ENCODE assay signal across 8 cellular contexts in the genomic region with DNA sequence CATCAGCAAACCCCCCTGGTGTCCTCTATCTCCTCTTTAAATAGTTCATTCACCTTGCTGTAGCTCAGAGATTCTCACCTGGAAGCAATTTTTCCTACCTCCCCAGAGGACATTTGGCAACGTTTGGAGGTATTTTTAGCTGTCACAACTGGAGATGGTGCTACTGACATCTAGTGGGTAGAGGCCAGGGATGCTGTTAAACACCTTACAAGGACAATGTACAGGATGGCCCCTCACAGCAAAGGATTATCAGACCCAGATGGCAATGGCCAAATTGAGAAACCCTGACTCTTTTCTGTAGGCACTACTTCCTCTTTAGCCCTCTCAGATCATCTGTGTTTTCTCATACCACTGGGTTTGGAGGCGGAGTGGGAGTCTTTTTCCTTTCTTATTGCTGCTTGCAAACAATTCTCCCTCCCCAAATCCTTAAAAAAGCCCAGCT. TPM values are rescaled to one million over a fixed set of nuclear protein-coding genes. Genes with fewer than 3 reads are reported as not detected.
A peak's percentile ranks its signal among the peaks of the same experiment; 100 is the strongest.
DNase-seq lines count a peak whose midpoint lies in the region; ATAC-seq and TF ChIP-seq lines count a peak whose summit lies in the region.

No MANE protein-coding gene starts in this region.

- no peak overlapping the region for H2AK5ac ChIP-seq in mesenchymal stem cell (ENCODE audit: low read length, severe bottlenecking)

- no peaks in the 10 kb centered on the region for H3K36me3 ChIP-seq in mesenchymal stem cell (ENCODE audit: control insufficient read depth in 1 of 2, insufficient read depth in 2 of 2, low read depth in 1 of 2, low read length in 2 of 2)

- H3K9me3 Mint-ChIP-seq in activated B cell treated with CpG ODN at 0.5 μM for 24 hours = no peaks in the 10 kb centered on the region
- no peaks in the 10 kb centered on the region for H3K9me3 Mint-ChIP-seq in mesothelial cell of epicardium
- H3K9me3 Mint-ChIP-seq in activated CD4-positive, alpha-beta memory T cell treated with anti-CD3 and anti-CD28 coated beads, Interleukin-2, amount 10 ng/mL, durations not matched to agents 7 days and 5 days = no peaks in the 10 kb centered on the region

- H3K4me3 Mint-ChIP-seq in activated B cell treated with CpG ODN at 0.5 μM for 24 hours (no peak overlapping the region), mesothelial cell of epicardium (no peak overlapping the region)
- no peak overlapping the region for H3K4me3 Mint-ChIP-seq in activated CD4-positive, alpha-beta memory T cell treated with anti-CD3 and anti-CD28 coated beads, Interleukin-2, amount 10 ng/mL, durations not matched to agents 7 days and 5 days

- no peak overlapping the region for H3K4me3 ChIP-seq in mesenchymal stem cell (ENCODE audit: insufficient read depth in 1 of 2, low read depth in 1 of 2, low read length in 2 of 2)

- TF ChIP-seq CTCF in 22Rv1 (IDR thresholded peaks at IDR 0.05) (peak; percentile 92), GM13977 (IDR thresholded peaks at IDR 0.05; ENCODE audit: extremely low read depth, insufficient read depth, missing control alignments) (peak; percentile 48), activated B cell treated with CpG ODN at 0.5 μM for 24 hours (IDR thresholded peaks at IDR 0.05) (no peak), mesothelial cell of epicardium (IDR thresholded peaks at IDR 0.05; ENCODE audit: unreplicated experiment) (no peak)

- no peaks in the 10 kb centered on the region for H3K27me3 ChIP-seq in mesenchymal stem cell (ENCODE audit: control insufficient read depth in 1 of 2, insufficient read depth in 1 of 2, low read length in 2 of 2)

- H3K27me3 Mint-ChIP-seq in activated B cell treated with CpG ODN at 0.5 μM for 24 hours (no peaks in the 10 kb centered on the region), mesothelial cell of epicardium (ENCODE audit: low read depth) (peaks cover 2% of the 10 kb centered on the region)
- H3K27me3 Mint-ChIP-seq in activated CD4-positive, alpha-beta memory T cell treated with anti-CD3 and anti-CD28 coated beads, Interleukin-2, amount 10 ng/mL, durations not matched to agents 7 days and 5 days = no peaks in the 10 kb centered on the region

- no peak overlapping the region for H4K8ac ChIP-seq in mesenchymal stem cell (ENCODE audit: low read length)

- peaks cover 1% of the 10 kb centered on the region for H3K4me1 ChIP-seq in mesenchymal stem cell (ENCODE audit: control insufficient read depth, insufficient read depth, low read depth, low read length)

- intact Hi-C loops in activated B cell treated with CpG ODN at 0.5 μM for 24 hours (cut with micrococcal nuclease) = loop anchor here (1.0 to 5.0 kb wide), 3 partner anchors 188 to 1547 kb away; no protein-coding TSS in a partner anchor

- no peak overlapping the region for H3K18ac ChIP-seq in mesenchymal stem cell (ENCODE audit: low read depth in 1 of 2, low read length in 2 of 2)

- no peak overlapping the region for H3K14ac ChIP-seq in mesenchymal stem cell (ENCODE audit: low read length in 2 of 2)

- no peak overlapping the region for H2AFZ ChIP-seq in mesenchymal stem cell (ENCODE audit: low read depth, low read length)

- no peak overlapping the region for H2BK12ac ChIP-seq in mesenchymal stem cell (ENCODE audit: low read length in 2 of 2)

- H3K4ac ChIP-seq in mesenchymal stem cell (ENCODE audit: low read depth in 1 of 2, low read length in 2 of 2) = no peak overlapping the region

- H2BK5ac ChIP-seq in mesenchymal stem cell (ENCODE audit: low read depth, low read length, poor library complexity, severe bottlenecking) = no peak overlapping the region

- ATAC-seq in HG02852 (IDR thresholded peaks at IDR 0.05; ENCODE audit: unreplicated experiment) = peak; percentile 64
- ATAC-seq in activated B cell treated with CpG ODN at 0.5 μM for 24 hours (ENCODE audit: low read depth) = peak; percentile 43

- H3K27ac Mint-ChIP-seq in activated B cell treated with CpG ODN at 0.5 μM for 24 hours (no peak overlapping the region), mesothelial cell of epicardium (no peak overlapping the region)
- H3K27ac Mint-ChIP-seq in activated CD4-positive, alpha-beta memory T cell treated with anti-CD3 and anti-CD28 coated beads, Interleukin-2, amount 10 ng/mL, durations not matched to agents 7 days and 5 days = no peak overlapping the region

- H3K36me3 Mint-ChIP-seq in activated B cell treated with CpG ODN at 0.5 μM for 24 hours (ENCODE audit: low read depth) (no peaks in the 10 kb centered on the region), mesothelial cell of epicardium (no peaks in the 10 kb centered on the region)
- H3K36me3 Mint-ChIP-seq in activated CD4-positive, alpha-beta memory T cell treated with anti-CD3 and anti-CD28 coated beads, Interleukin-2, amount 10 ng/mL, durations not matched to agents 7 days and 5 days (ENCODE audit: low read depth) = no peaks in the 10 kb centered on the region

- H3K27ac ChIP-seq in 22Rv1 = no peak overlapping the region
- no peak overlapping the region for H3K27ac ChIP-seq in mesenchymal stem cell (ENCODE audit: low read length, poor library complexity, severe bottlenecking)

- POLR2A ChIA-PET in activated B cell treated with CpG ODN at 0.5 μM for 24 hours (lab: Charles Lee) = no interaction called here
- POLR2A ChIA-PET in activated CD4-positive, alpha-beta memory T cell treated with anti-CD3 and anti-CD28 coated beads, Interleukin-2, amount 10 ng/mL, durations not matched to agents 7 days and 5 days (lab: Charles Lee) = interaction anchor here (1.3 to 1.8 kb wide), 2 partner anchors 12 to 14 kb away, joined by 5 to 7 read pairs; partner anchors contain the start of gene TRA2A

- H3K23ac ChIP-seq in mesenchymal stem cell (ENCODE audit: low read length in 2 of 2) = no peak overlapping the region

- no peaks in the 10 kb centered on the region for H3K9me3 ChIP-seq in mesenchymal stem cell (ENCODE audit: control insufficient read depth, low read length)

- no peak overlapping the region for H3K9ac ChIP-seq in mesenchymal stem cell (ENCODE audit: low read length)

- in situ Hi-C loops in GM13977 (cut with MboI; ENCODE audit: low pct_unique_long_range_greater_than_20kb, low sequenced_read_pairs, unreplicated experiment) = no loop called here

- no peak overlapping the region for H2BK120ac ChIP-seq in mesenchymal stem cell (ENCODE audit: low read depth, low read length)

- DNase-seq in GM13977 (ENCODE audit: low spot score) (peak; percentile 31), NCI-H2029 (lab: John Stamatoyannopoulos, UW) (peak; percentile 14), activated B cell treated with CpG ODN at 0.5 μM for 24 hours (no peak), mesenchymal stem cell (peak; percentile 49), mesothelial cell of epicardium (ENCODE audit: low spot score in 2 of 2, unreplicated experiment in 2 of 2) (no peak)
- no peak for DNase-seq in activated CD4-positive, alpha-beta memory T cell treated with anti-CD3 and anti-CD28 coated beads, Interleukin-2, amount 10 ng/mL, durations not matched to agents 7 days and 5 days

- no peak overlapping the region for H3K4me2 ChIP-seq in mesenchymal stem cell (ENCODE audit: low read length, poor library complexity, severe bottlenecking)

- 21% methylated on average over 2 of the region's 2 CpGs for WGBS in mesenchymal stem cell

- CTCF ChIA-PET in activated B cell treated with CpG ODN at 0.5 μM for 24 hours (lab: Charles Lee) = interaction anchor here (0.6 to 4.0 kb wide), 9 partner anchors 9 to 272 kb away, joined by 3 to 42 read pairs (median 6); partner anchors contain the start of gene STK31
- CTCF ChIA-PET in activated CD4-positive, alpha-beta memory T cell treated with anti-CD3 and anti-CD28 coated beads, Interleukin-2, amount 10 ng/mL, durations not matched to agents 7 days and 5 days (lab: Charles Lee) = interaction anchor here (0.9 to 4.0 kb wide), 8 partner anchors 14 to 282 kb away, joined by 3 to 36 read pairs (median 6); no protein-coding TSS in a partner anchor

- no peak overlapping the region for H2BK15ac ChIP-seq in mesenchymal stem cell (ENCODE audit: low read depth, poor library complexity, severe bottlenecking)

- no peak overlapping the region for H4K91ac ChIP-seq in mesenchymal stem cell (ENCODE audit: low read length)

- peaks cover 21% of the 10 kb centered on the region for H3K4me1 Mint-ChIP-seq in activated B cell treated with CpG ODN at 0.5 μM for 24 hours
- no peaks in the 10 kb centered on the region for H3K4me1 Mint-ChIP-seq in mesothelial cell of epicardium
- H3K4me1 Mint-ChIP-seq in activated CD4-positive, alpha-beta memory T cell treated with anti-CD3 and anti-CD28 coated beads, Interleukin-2, amount 10 ng/mL, durations not matched to agents 7 days and 5 days = peaks cover 14% of the 10 kb centered on the region

- no peaks in the 10 kb centered on the region for H3K79me1 ChIP-seq in mesenchymal stem cell (replicated peaks; ENCODE audit: low read length, poor library complexity, severe bottlenecking)

RNA-seq across cellular contexts. Expression of gene TRA2A, which starts 13.2 kb away (rescaled TPM):
- total RNA-seq in activated B cell treated with CpG ODN at 0.5 μM for 24 hours (123 and 144 TPM in 2 replicates), mesothelial cell of epicardium (154 to 165 TPM (median 162 TPM) in 3 replicates)
- polyA plus RNA-seq in mesenchymal stem cell (2013, experiment 1 of 2) = 48.0 TPM
- polyA plus RNA-seq in mesenchymal stem cell (2013, experiment 2 of 2) = 49.3 TPM
- 100 to 1,000 TPM in 1 of 2 experiments, 10 to 100 TPM in 1; 98.1 to 104 TPM for total RNA-seq in activated CD4-positive, alpha-beta memory T cell treated with anti-CD3 and anti-CD28 coated beads, Interleukin-2, amount 10 ng/mL, durations not matched to agents 7 days and 5 days

RNA-seq across cellular contexts. Expression of gene CCDC126, which starts 52.2 kb away (rescaled TPM):
- 13.7 and 15.7 TPM in 2 replicates for total RNA-seq in activated B cell treated with CpG ODN at 0.5 μM for 24 hours
- 13.0 TPM for polyA plus RNA-seq in mesenchymal stem cell (2013, experiment 1 of 2)
- polyA plus RNA-seq in mesenchymal stem cell (2013, experiment 2 of 2) = 12.2 TPM
- 9.6 to 13.7 TPM (median 10.6 TPM) in 3 replicates for total RNA-seq in mesothelial cell of epicardium
- 1 to 10 TPM; 9.5 to 9.7 TPM for total RNA-seq in activated CD4-positive, alpha-beta memory T cell treated with anti-CD3 and anti-CD28 coated beads, Interleukin-2, amount 10 ng/mL, durations not matched to agents 7 days and 5 days

Comparison
In these comparisons a context has a peak if more than half of its experiments do, and no peak if none do; other contexts are left out.
1. CTCF ChIP-seq: peak in 22Rv1 (single experiment) and GM13977 (single experiment); none in activated B cell treated with CpG ODN at 0.5 μM for 24 hours (single experiment) and mesothelial cell of epicardium (single experiment).
2. DNase-seq: peak in GM13977 (single experiment), NCI-H2029 (single experiment) and mesenchymal stem cell (single experiment); none in activated B cell treated with CpG ODN at 0.5 μM for 24 hours (single experiment), mesothelial cell of epicardium (0 of 2) and activated CD4-positive, alpha-beta memory T cell treated with anti-CD3 and anti-CD28 coated beads, Interleukin-2, amount 10 ng/mL, durations not matched to agents 7 days and 5 days (single experiment).